Comparison of ENCODE assay signal across 1 cellular context in the genomic region with DNA sequence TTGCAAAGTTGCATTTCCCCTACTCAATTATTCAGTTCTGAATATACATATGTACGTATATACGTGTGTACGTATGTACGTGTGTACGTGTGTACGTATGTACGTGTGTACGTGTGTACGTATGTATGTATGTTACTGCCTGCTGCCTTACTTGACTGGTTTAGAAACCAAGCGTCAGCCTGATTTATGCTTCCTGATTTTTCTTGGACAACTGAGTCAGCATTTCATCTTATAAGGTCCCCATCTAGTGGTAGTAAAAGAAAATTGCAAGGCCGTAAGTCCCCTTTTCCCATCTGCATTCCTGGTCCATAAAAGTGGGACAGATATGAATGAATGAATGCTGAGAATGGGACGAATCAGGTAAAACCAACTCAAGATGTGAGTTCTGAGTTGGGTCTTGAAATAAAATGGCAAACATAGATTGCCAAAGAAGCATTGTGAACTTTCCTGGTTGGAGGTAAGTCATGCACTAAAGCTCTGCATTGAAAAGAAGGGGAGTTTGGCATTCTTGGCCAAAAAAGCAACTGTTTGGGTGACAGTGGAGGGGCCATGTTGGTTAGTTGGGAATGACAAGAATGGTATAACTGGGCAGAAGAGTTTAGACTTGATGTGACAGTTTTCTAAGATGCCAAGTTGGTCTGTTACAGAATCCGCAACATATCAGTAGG.
TF ChIP-seq lines count a peak whose summit lies in the region.

No MANE protein-coding gene starts in this region.

TF ChIP-seq in WTC11, 78 proteins besides CTCF, POLR2A, EP300 and RAD21 (continued from another document):
- TF ChIP-seq, protein P1, sequence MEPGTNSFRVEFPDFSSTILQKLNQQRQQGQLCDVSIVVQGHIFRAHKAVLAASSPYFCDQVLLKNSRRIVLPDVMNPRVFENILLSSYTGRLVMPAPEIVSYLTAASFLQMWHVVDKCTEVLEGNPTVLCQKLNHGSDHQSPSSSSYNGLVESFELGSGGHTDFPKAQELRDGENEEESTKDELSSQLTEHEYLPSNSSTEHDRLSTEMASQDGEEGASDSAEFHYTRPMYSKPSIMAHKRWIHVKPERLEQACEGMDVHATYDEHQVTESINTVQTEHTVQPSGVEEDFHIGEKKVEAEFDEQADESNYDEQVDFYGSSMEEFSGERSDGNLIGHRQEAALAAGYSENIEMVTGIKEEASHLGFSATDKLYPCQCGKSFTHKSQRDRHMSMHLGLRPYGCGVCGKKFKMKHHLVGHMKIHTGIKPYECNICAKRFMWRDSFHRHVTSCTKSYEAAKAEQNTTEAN (CRISPR knock-in tag; IDR thresholded peaks at IDR 0.05) = no peak
- no peak for TF ChIP-seq NR1H2 (CRISPR knock-in tag; IDR thresholded peaks at IDR 0.05)
